1 cellular context compared by ENCODE assay signal in genomic region chr19:49155005-49155826, GRCh38.
TF ChIP-seq lines count a peak whose summit lies in the region.

Gene HRC, minus strand, starts transcription at chr19:49155396. Its CDS starts 159 bp downstream, at chr19:49155237.

TF ChIP-seq in HepG2, 621 proteins besides CTCF, POLR2A, EP300 and RAD21 (continued from another document):
- TF ChIP-seq, protein P1, sequence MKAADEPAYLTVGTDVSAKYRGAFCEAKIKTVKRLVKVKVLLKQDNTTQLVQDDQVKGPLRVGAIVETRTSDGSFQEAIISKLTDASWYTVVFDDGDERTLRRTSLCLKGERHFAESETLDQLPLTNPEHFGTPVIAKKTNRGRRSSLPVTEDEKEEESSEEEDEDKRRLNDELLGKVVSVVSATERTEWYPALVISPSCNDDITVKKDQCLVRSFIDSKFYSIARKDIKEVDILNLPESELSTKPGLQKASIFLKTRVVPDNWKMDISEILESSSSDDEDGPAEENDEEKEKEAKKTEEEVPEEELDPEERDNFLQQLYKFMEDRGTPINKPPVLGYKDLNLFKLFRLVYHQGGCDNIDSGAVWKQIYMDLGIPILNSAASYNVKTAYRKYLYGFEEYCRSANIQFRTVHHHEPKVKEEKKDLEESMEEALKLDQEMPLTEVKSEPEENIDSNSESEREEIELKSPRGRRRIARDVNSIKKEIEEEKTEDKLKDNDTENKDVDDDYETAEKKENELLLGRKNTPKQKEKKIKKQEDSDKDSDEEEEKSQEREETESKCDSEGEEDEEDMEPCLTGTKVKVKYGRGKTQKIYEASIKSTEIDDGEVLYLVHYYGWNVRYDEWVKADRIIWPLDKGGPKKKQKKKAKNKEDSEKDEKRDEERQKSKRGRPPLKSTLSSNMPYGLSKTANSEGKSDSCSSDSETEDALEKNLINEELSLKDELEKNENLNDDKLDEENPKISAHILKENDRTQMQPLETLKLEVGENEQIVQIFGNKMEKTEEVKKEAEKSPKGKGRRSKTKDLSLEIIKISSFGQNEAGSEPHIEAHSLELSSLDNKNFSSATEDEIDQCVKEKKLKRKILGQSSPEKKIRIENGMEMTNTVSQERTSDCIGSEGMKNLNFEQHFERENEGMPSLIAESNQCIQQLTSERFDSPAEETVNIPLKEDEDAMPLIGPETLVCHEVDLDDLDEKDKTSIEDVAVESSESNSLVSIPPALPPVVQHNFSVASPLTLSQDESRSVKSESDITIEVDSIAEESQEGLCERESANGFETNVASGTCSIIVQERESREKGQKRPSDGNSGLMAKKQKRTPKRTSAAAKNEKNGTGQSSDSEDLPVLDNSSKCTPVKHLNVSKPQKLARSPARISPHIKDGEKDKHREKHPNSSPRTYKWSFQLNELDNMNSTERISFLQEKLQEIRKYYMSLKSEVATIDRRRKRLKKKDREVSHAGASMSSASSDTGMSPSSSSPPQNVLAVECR (CRISPR knock-in tag; IDR thresholded peaks at IDR 0.05; ENCODE audit: borderline replicate concordance): peak; percentile 43; the same call in 1 of the 2 replicates
- TF ChIP-seq AKAP8 (CRISPR knock-in tag; IDR thresholded peaks at IDR 0.05) (no peak), MTA1 (CRISPR knock-in tag; IDR thresholded peaks at IDR 0.05; ENCODE audit: borderline replicate concordance) (peak; percentile 65; the same call in 1 of the 2 replicates), MED1 (CRISPR knock-in tag; IDR thresholded peaks at IDR 0.05) (0 out of 2 replicates have a peak, but pooled peaks have one; percentile 35)
